ENCODE assay signal across 22 cellular contexts in the genomic region with DNA sequence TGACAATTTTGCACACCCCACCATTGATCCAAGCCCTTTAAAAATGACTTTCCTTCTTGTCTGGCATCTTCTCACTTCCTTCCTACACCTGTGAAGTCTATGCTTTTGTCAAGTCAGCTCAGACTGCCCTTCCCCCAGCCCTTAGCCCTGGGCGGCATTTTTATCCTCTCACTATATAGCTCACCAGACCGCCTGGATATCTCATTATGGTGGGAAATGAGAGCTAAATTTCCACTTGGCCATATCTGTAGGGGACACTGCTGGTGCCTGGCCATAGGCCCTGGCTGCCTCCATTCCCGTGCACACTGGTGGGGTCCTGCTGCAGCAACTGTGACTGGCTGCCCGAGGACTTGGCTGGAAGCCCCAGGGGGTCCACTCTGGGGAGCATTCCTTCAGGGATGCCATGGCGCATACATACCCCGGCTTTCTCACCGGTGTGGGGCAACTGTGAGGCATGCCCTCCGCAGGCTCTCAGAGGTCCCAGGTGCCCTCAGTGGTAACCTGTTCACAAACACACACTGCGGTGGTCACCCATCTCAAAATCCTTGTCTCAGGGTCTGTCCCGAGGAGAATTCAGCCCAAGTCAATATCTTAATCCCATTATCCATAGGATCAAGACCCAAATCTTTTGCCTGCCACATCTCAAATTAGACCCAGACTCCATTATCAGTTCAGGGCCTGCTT.
DNase-seq lines count a peak whose midpoint lies in the region; ATAC-seq and TF ChIP-seq lines count a peak whose summit lies in the region.
"Had no signal": no experiment of that assay in that cellular context is flagged by ENCODE, and none has a peak within 500 bp of the region (broad histone marks: within the 10 kb centered on the region; RNA-seq: fewer than 3 reads in every experiment).

No MANE protein-coding gene starts in this region.

- 98% methylated on average over 2 of the region's 10 CpGs for WGBS in esophagus muscularis mucosa

- H3K27ac ChIP-seq in BLaER1 treated with 17β-estradiol and CSF1 and Interleukin-3, amounts not matched to agents 10 nM and 100 nM: peak overlapping the region in 4 of 11 experiments; percentile 3 to 74 (median 32); a peak in 5 of 22 replicates
- H3K27ac ChIP-seq in esophagus muscularis mucosa (replicated peaks in 1 of 4): no peak overlapping the region
- H3K27ac ChIP-seq in dorsolateral prefrontal cortex: no peak overlapping the region

- H3K36me3 Mint-ChIP-seq in osteocyte (ENCODE audit: unreplicated experiment): no peaks in the 10 kb centered on the region
- no peaks in the 10 kb centered on the region for H3K36me3 Mint-ChIP-seq in stimulated activated memory B cell treated with anti-CD40 and anti-IgM and Interleukin-4, amounts not matched to agents 10 μg/mL and 1 μg/mL and 100 μg/mL, for 72 hours
- H3K36me3 Mint-ChIP-seq: CD4-positive, CD25-positive, alpha-beta regulatory T cell had no signal

- H3K9me3 ChIP-seq in BLaER1 treated with 17β-estradiol and CSF1 and Interleukin-3, amounts not matched to agents 10 nM and 100 nM (replicated peaks in 1 of 11): peaks cover 9 to 16% (median 13%) of the 10 kb centered on the region in 11 experiments; a peak in 19 of 22 replicates
- peaks cover 0 to 8% (median under 1%) of the 10 kb centered on the region in 4 donors for H3K9me3 ChIP-seq in esophagus muscularis mucosa
- H3K9me3 ChIP-seq: BE2C had no signal

- TF ChIP-seq EP300 in esophagus muscularis mucosa (IDR thresholded peaks at IDR 0.05): no peak

- no peak for TF ChIP-seq POLR2A in esophagus muscularis mucosa (IDR thresholded peaks at IDR 0.05; ENCODE audit: low read depth)

- H3K4me3 ChIP-seq in BLaER1 treated with 17β-estradiol and CSF1 and Interleukin-3, amounts not matched to agents 10 nM and 100 nM: no peak overlapping the region; a peak in 1 of 20 replicates
- H3K4me3 ChIP-seq in esophagus muscularis mucosa (no peak overlapping the region), dorsolateral prefrontal cortex (no peak overlapping the region)
- H3K4me3 ChIP-seq: K562 had no signal

- H4K20me1 ChIP-seq in BLaER1 treated with 17β-estradiol and CSF1 and Interleukin-3, amounts not matched to agents 10 nM and 100 nM: 0 out of 22 replicates have a peak, but pooled peaks cover 0 to 8% (median 0%) of the 10 kb centered on the region in 11 experiments

- H3K4me1 ChIP-seq in BLaER1 treated with 17β-estradiol and CSF1 and Interleukin-3, amounts not matched to agents 10 nM and 100 nM: peaks cover 23 to 47% (median 28%) of the 10 kb centered on the region in 10 experiments
- H3K4me1 ChIP-seq in esophagus muscularis mucosa: no peaks in the 10 kb centered on the region
- H3K4me1 ChIP-seq: BE2C had no signal

- TF ChIP-seq CTCF in esophagus muscularis mucosa (IDR thresholded peaks at IDR 0.05) (no peak), osteocyte (IDR thresholded peaks at IDR 0.05) (no peak), dorsolateral prefrontal cortex (IDR thresholded peaks at IDR 0.05 in 54 of 56, conservative IDR thresholded peaks at IDR 0.05 in 2 of 56; ENCODE audit: low read depth in 1 of 56, partially characterized antibody in 56 of 56) (no peak)

- DNase-seq in NCI-H82 (lab: John Stamatoyannopoulos, UW): peak; percentile 42
- DNase-seq in esophagus muscularis mucosa (ENCODE audit: extremely low spot score): peak; percentile 55
- peak; percentile 75 for DNase-seq in osteocyte (ENCODE audit: extremely low spot score, unreplicated experiment)
- no peak for DNase-seq in dorsolateral prefrontal cortex
- DNase-seq in NAMALWA (ENCODE audit: low spot score): no peak
- DNase-seq: 8988T; ACHN; BE2C; CD4-positive, CD25-positive, alpha-beta regulatory T cell; MM.1S; NCI-H1048; NCI-H1417; NCI-H1694; NCI-H2029 treated with DMSO at 0.1 percent for 48 hours; NCI-H446 treated with DMSO at 0.1 percent for 48 hours; NCI-H526; SHP77 treated with DMSO at 0.1 percent for 48 hours had no signal

- no peaks in the 10 kb centered on the region for H3K27me3 Mint-ChIP-seq in osteocyte (ENCODE audit: unreplicated experiment)
- peaks cover 69% of the 10 kb centered on the region for H3K27me3 Mint-ChIP-seq in stimulated activated memory B cell treated with anti-CD40 and anti-IgM and Interleukin-4, amounts not matched to agents 10 μg/mL and 1 μg/mL and 100 μg/mL, for 72 hours

- H3K9ac ChIP-seq in BLaER1 treated with 17β-estradiol and CSF1 and Interleukin-3, amounts not matched to agents 10 nM and 100 nM: 0 out of 22 replicates have a peak overlapping the region, but pooled peaks of 1 of the 11 experiments have one; percentile 52

- no peaks in the 10 kb centered on the region for H3K4me1 Mint-ChIP-seq in osteocyte (ENCODE audit: unreplicated experiment)
- H3K4me1 Mint-ChIP-seq in stimulated activated memory B cell treated with anti-CD40 and anti-IgM and Interleukin-4, amounts not matched to agents 10 μg/mL and 1 μg/mL and 100 μg/mL, for 72 hours: no peaks in the 10 kb centered on the region

- peak overlapping the region; percentile 64 to 87 (median 79) for H3K4me2 ChIP-seq in BLaER1 treated with 17β-estradiol and CSF1 and Interleukin-3, amounts not matched to agents 10 nM and 100 nM

- no peaks in the 10 kb centered on the region for H3K36me3 ChIP-seq in BLaER1 treated with 17β-estradiol and CSF1 and Interleukin-3, amounts not matched to agents 10 nM and 100 nM
- H3K36me3 ChIP-seq in esophagus muscularis mucosa: no peaks in the 10 kb centered on the region
- H3K36me3 ChIP-seq: BE2C had no signal

- H3K9me3 Mint-ChIP-seq in osteocyte (ENCODE audit: unreplicated experiment): peaks cover 9% of the 10 kb centered on the region
- H3K9me3 Mint-ChIP-seq in stimulated activated memory B cell treated with anti-CD40 and anti-IgM and Interleukin-4, amounts not matched to agents 10 μg/mL and 1 μg/mL and 100 μg/mL, for 72 hours: peaks cover 5% of the 10 kb centered on the region

- intact Hi-C loops in esophagus muscularis mucosa (cut with DNase I) (no loop called here), dorsolateral prefrontal cortex (cut with DNase I) (no loop called here)

- peaks cover 0 to 20% (median 0%) of the 10 kb centered on the region in 11 experiments; a peak in 4 of 22 replicates for H3K27me3 ChIP-seq in BLaER1 treated with 17β-estradiol and CSF1 and Interleukin-3, amounts not matched to agents 10 nM and 100 nM
- H3K27me3 ChIP-seq in esophagus muscularis mucosa (peaks cover 0 to 16% (median 0%) of the 10 kb centered on the region in 4 donors), dorsolateral prefrontal cortex (no peaks in the 10 kb centered on the region)

- no peak for ATAC-seq in stimulated activated memory B cell treated with anti-CD40 and anti-IgM and Interleukin-4, amounts not matched to agents 10 μg/mL and 1 μg/mL and 100 μg/mL, for 72 hours
- ATAC-seq in HG03342 (IDR thresholded peaks at IDR 0.05; ENCODE audit: unreplicated experiment): no peak
- ATAC-seq: K562, Panc1 had no signal

- no peak overlapping the region for H3K4me3 Mint-ChIP-seq in osteocyte (ENCODE audit: unreplicated experiment)
- H3K4me3 Mint-ChIP-seq in stimulated activated memory B cell treated with anti-CD40 and anti-IgM and Interleukin-4, amounts not matched to agents 10 μg/mL and 1 μg/mL and 100 μg/mL, for 72 hours: no peak overlapping the region
- H3K4me3 Mint-ChIP-seq: CD4-positive, CD25-positive, alpha-beta regulatory T cell had no signal

- H3K27ac Mint-ChIP-seq in osteocyte (ENCODE audit: unreplicated experiment): no peak overlapping the region
- H3K27ac Mint-ChIP-seq in stimulated activated memory B cell treated with anti-CD40 and anti-IgM and Interleukin-4, amounts not matched to agents 10 μg/mL and 1 μg/mL and 100 μg/mL, for 72 hours: no peak overlapping the region

Comparison
In these comparisons a context has a peak if more than half of its experiments do, and no peak if none do; other contexts are left out.
1. DNase-seq: peak in NCI-H82 (single experiment), esophagus muscularis mucosa (single experiment) and osteocyte (single experiment); none in dorsolateral prefrontal cortex (0 of 10) and NAMALWA (single experiment).